In genomic region chr2:160464996-160465395, GRCh38 we compare ENCODE assay signal across 19 cellular contexts. TPM values are rescaled to one million over a fixed set of nuclear protein-coding genes. Genes with fewer than 3 reads are reported as not detected.
DNase-seq lines count a peak whose midpoint lies in the region; ATAC-seq and TF ChIP-seq lines count a peak whose summit lies in the region.
"Had no signal": no experiment of that assay in that cellular context is flagged by ENCODE, and none has a peak within 500 bp of the region (broad histone marks: within the 10 kb centered on the region; RNA-seq: fewer than 3 reads in every experiment).

No MANE protein-coding gene starts in this region.

- H3K27ac ChIP-seq in CD4-positive, alpha-beta T cell (ENCODE audit: low read depth, low read length), result no peak overlapping the region
- no peak overlapping the region for H3K27ac ChIP-seq in left lung
- H3K27ac ChIP-seq: ascending aorta, BLaER1, KMS-11, right atrium auricular region had no signal

- H3K27me3 ChIP-seq in CD4-positive, alpha-beta T cell (ENCODE audit: control insufficient read depth, insufficient read depth, low read length), result no peaks in the 10 kb centered on the region
- no peaks in the 10 kb centered on the region for H3K27me3 ChIP-seq in left lung
- H3K27me3 ChIP-seq: ascending aorta, BLaER1, right atrium auricular region, stomach had no signal

- H3K9me3 Mint-ChIP-seq in CD4-positive, alpha-beta T cell, result no peaks in the 10 kb centered on the region
- H3K9me3 Mint-ChIP-seq in effector memory CD8-positive, alpha-beta T cell, result no peaks in the 10 kb centered on the region
- H3K9me3 Mint-ChIP-seq in nephron, result no peaks in the 10 kb centered on the region
- H3K9me3 Mint-ChIP-seq: endodermal cell; T-helper 1 cell treated with Interleukin-12 subunit alpha and Interleukin-12 subunit beta and Interleukin-4 antibody, amounts not matched to agents 30 μg/mL and 1 μg/mL, for 36 hours had no signal

- peaks cover 6 to 14% of the 10 kb centered on the region in 2 donors for H3K4me1 ChIP-seq in left lung
- H3K4me1 ChIP-seq: BLaER1 had no signal

- POLR2A ChIA-PET in CD4-positive, alpha-beta T cell (lab: Charles Lee), result interaction anchor here (2.0 kb wide), 1 partner anchor 27 kb away, joined by 4 read pairs; no protein-coding TSS in a partner anchor

- no peaks in the 10 kb centered on the region for H3K9me3 ChIP-seq in CD4-positive, alpha-beta T cell (ENCODE audit: control insufficient read depth, low read length)
- no peaks in the 10 kb centered on the region for H3K9me3 ChIP-seq in left lung
- H3K9me3 ChIP-seq: ascending aorta, BLaER1, right atrium auricular region, stomach had no signal

- H3K4me1 Mint-ChIP-seq in CD4-positive, alpha-beta T cell (ENCODE audit: low read depth), result peaks cover 98% of the 10 kb centered on the region
- H3K4me1 Mint-ChIP-seq in effector memory CD8-positive, alpha-beta T cell (ENCODE audit: low read depth in 2 of 2), result peaks cover 12 to 35% of the 10 kb centered on the region in 2 donors
- H3K4me1 Mint-ChIP-seq in nephron, result peaks cover 63% of the 10 kb centered on the region

- DNase-seq in CD4-positive, alpha-beta T cell, result no peak
- peak; percentile 48 for DNase-seq in HCEC 1CT
- no peak for DNase-seq in effector memory CD8-positive, alpha-beta T cell
- no peak for DNase-seq in stimulated activated CD4-positive, alpha-beta T cell treated with anti-CD3 and anti-CD28 coated beads, Interleukin-4, amount 100 ng/mL, for 24 hours
- DNase-seq in left lung, result no peak
- DNase-seq: activated CD8-positive, alpha-beta memory T cell treated with anti-CD3 and anti-CD28 coated beads for 24 hours; activated effector memory CD4-positive, alpha-beta T cell treated with anti-CD3 and anti-CD28 coated beads, Interleukin-2, amount 50 U/mL, for 16 hours; endodermal cell; NCI-H69; SHP77 treated with DMSO at 0.1 percent for 48 hours; stomach had no signal

- peak overlapping the region; percentile 65 for H3K4me3 Mint-ChIP-seq in CD4-positive, alpha-beta T cell
- H3K4me3 Mint-ChIP-seq in effector memory CD8-positive, alpha-beta T cell, result peak overlapping the region in 1 of 2 donors; percentile 15
- no peak overlapping the region for H3K4me3 Mint-ChIP-seq in nephron
- H3K4me3 Mint-ChIP-seq: endodermal cell; T-helper 1 cell treated with Interleukin-12 subunit alpha and Interleukin-12 subunit beta and Interleukin-4 antibody, amounts not matched to agents 30 μg/mL and 1 μg/mL, for 36 hours had no signal

- H3K36me3 Mint-ChIP-seq in CD4-positive, alpha-beta T cell (ENCODE audit: low read depth), result peaks cover 6% of the 10 kb centered on the region
- peaks cover 6% of the 10 kb centered on the region for H3K36me3 Mint-ChIP-seq in effector memory CD8-positive, alpha-beta T cell (ENCODE audit: insufficient read depth)
- no peaks in the 10 kb centered on the region for H3K36me3 Mint-ChIP-seq in nephron (ENCODE audit: low read depth)

- H3K4me3 ChIP-seq in left lung, result no peak overlapping the region
- H3K4me3 ChIP-seq: ascending aorta, BLaER1, right atrium auricular region, stomach had no signal

- H3K27ac Mint-ChIP-seq in CD4-positive, alpha-beta T cell, result peak overlapping the region; percentile 77
- no peak overlapping the region for H3K27ac Mint-ChIP-seq in effector memory CD8-positive, alpha-beta T cell
- H3K27ac Mint-ChIP-seq in nephron, result peak overlapping the region in 2 of 3 experiments; percentile 27 to 28
- H3K27ac Mint-ChIP-seq: T-helper 1 cell treated with Interleukin-12 subunit alpha and Interleukin-12 subunit beta and Interleukin-4 antibody, amounts not matched to agents 30 μg/mL and 1 μg/mL, for 36 hours had no signal

- H3K27me3 Mint-ChIP-seq in CD4-positive, alpha-beta T cell, result no peaks in the 10 kb centered on the region
- peaks cover 0 to 13% of the 10 kb centered on the region in 2 donors for H3K27me3 Mint-ChIP-seq in effector memory CD8-positive, alpha-beta T cell
- H3K27me3 Mint-ChIP-seq in nephron (ENCODE audit: low read depth), result no peaks in the 10 kb centered on the region

- TF ChIP-seq CTCF in CD4-positive, alpha-beta T cell (IDR thresholded peaks at IDR 0.05), result no peak
- TF ChIP-seq CTCF in nephron (IDR thresholded peaks at IDR 0.05; ENCODE audit: unreplicated experiment in 3 of 3) (no peak), left lung (IDR thresholded peaks at IDR 0.05) (no peak)

- no peaks in the 10 kb centered on the region for H3K36me3 ChIP-seq in left lung
- H3K36me3 ChIP-seq: ascending aorta, BLaER1, right atrium auricular region, stomach had no signal

- CTCF ChIA-PET in CD4-positive, alpha-beta T cell (lab: Charles Lee), result no interaction called here

- no peak for ATAC-seq in CD4-positive, alpha-beta T cell (ENCODE audit: poor library complexity)
- ATAC-seq in effector memory CD8-positive, alpha-beta T cell (replicated peaks), result peak; percentile 8
- ATAC-seq in left lung (no peak), GM19452 (IDR thresholded peaks at IDR 0.05; ENCODE audit: unreplicated experiment) (no peak)
- ATAC-seq: HCT116 had no signal

- intact Hi-C loops in CD4-positive, alpha-beta T cell (cut with DNase I, micrococcal nuclease), result no loop called here
- intact Hi-C loops in left lung (cut with DNase I), result no loop called here

RNA-seq across cellular contexts. Expression of gene RBMS1, which starts 28.6 kb away (rescaled TPM):
- total RNA-seq in CD4-positive, alpha-beta T cell, result 10 to 100 TPM; 88.6 to 90.3 TPM
- 100 to 1,000 TPM in 1 of 2 donors, 10 to 100 TPM in 1; 91.7 to 119 TPM for total RNA-seq in left lung

Comparison
In these comparisons a context has a peak if more than half of its experiments do, and no peak if none do; other contexts are left out.
1. H3K27ac Mint-ChIP-seq: peak in CD4-positive, alpha-beta T cell (single experiment) and nephron (2 of 3); none in effector memory CD8-positive, alpha-beta T cell (0 of 2).